In the genomic region with DNA sequence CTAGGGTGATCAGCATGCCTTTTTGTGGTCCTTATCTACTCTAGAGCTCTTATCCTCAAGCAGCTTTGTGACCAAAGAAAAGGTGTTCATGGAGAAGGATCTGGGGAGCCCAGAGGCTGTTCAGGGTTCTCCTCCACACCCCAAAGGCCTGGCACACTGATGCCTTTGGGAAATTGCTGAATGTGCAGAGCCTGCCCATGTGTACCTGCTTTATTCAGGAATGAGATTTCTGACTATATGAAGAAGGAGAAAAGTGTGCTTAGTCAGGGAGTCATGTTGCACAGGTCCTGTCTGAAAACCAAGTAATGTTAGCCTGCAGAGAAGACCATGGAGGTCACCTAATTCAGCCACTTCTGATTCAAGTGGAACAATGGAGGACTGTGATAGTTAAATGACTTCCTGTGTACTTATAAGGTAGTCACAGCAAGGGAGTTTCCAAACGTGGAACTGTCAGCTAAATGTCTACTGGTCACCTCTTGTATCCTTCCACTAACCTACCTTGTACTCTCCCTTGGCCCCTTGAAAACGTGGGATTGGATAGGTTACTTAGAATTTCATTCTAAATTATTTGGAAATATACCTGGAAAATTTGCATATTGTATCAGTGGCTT, we compare ENCODE assay signal across 12 cellular contexts.
A peak's percentile ranks its signal among the peaks of the same experiment; 100 is the strongest.
DNase-seq lines count a peak whose midpoint lies in the region; ATAC-seq and TF ChIP-seq lines count a peak whose summit lies in the region.
"Had no signal": no experiment of that assay in that cellular context is flagged by ENCODE, and none has a peak within 500 bp of the region (broad histone marks: within the 10 kb centered on the region; RNA-seq: fewer than 3 reads in every experiment).

No MANE protein-coding gene starts in this region.

- ATAC-seq in psoas muscle: no peak
- no peak for ATAC-seq in GM21367 (IDR thresholded peaks at IDR 0.05; ENCODE audit: unreplicated experiment)
- ATAC-seq: foreskin keratinocyte had no signal

- 61 to 74% (median 66%) methylated on average over 2 of the region's 2 CpGs for WGBS in psoas muscle, 3 donors
- WGBS in transverse colon (ENCODE audit: low coverage in 1 of 2), 2 donors: 22 to 46% methylated on average over 1 to 2 of the region's 2 CpGs

- no peak for TF ChIP-seq POLR2A in transverse colon (IDR thresholded peaks at IDR 0.05)

- H3K4me1 ChIP-seq in psoas muscle (peaks cover 19% of the 10 kb centered on the region), transverse colon (peaks cover 17 to 97% (median 43%) of the 10 kb centered on the region in 4 donors)
- H3K4me1 ChIP-seq: colonic mucosa had no signal

- no peak overlapping the region for H3K4me3 Mint-ChIP-seq in activated T-cell treated with anti-CD3 and anti-CD28 coated beads, Interleukin-2, amount 50 U/mL, for 24 hours
- H3K4me3 Mint-ChIP-seq in activated T-helper 2 cell treated with anti-CD3 and anti-CD28 coated beads, Interferon-gamma antibody, Interleukin-2, Interleukin-4, amounts not matched to agents 10 μg/mL and 5 μg/mL and 100 μg/mL, durations not matched to agents 14 hours and 24 hours and 36 hours (ENCODE audit: low read depth): no peak overlapping the region
- peak overlapping the region; percentile 33 for H3K4me3 Mint-ChIP-seq in nephron progenitor cell

- peak overlapping the region; percentile 58 for H3K27ac Mint-ChIP-seq in activated T-cell treated with anti-CD3 and anti-CD28 coated beads, Interleukin-2, amount 50 U/mL, for 24 hours
- H3K27ac Mint-ChIP-seq in activated T-helper 2 cell treated with anti-CD3 and anti-CD28 coated beads, Interferon-gamma antibody, Interleukin-2, Interleukin-4, amounts not matched to agents 10 μg/mL and 5 μg/mL and 100 μg/mL, durations not matched to agents 14 hours and 24 hours and 36 hours: peak overlapping the region; percentile 86
- peak overlapping the region; percentile 65 for H3K27ac Mint-ChIP-seq in nephron progenitor cell

- no peak for TF ChIP-seq CTCF in nephron progenitor cell (IDR thresholded peaks at IDR 0.05)
- TF ChIP-seq CTCF in psoas muscle (IDR thresholded peaks at IDR 0.05): no peak
- TF ChIP-seq CTCF in transverse colon (IDR thresholded peaks at IDR 0.05): no peak

- H3K4me3 ChIP-seq in psoas muscle (no peak overlapping the region), transverse colon (no peak overlapping the region)
- H3K4me3 ChIP-seq: colonic mucosa, lung had no signal

- TF ChIP-seq EP300 in transverse colon (IDR thresholded peaks at IDR 0.05; ENCODE audit: low read depth): no peak

- no peaks in the 10 kb centered on the region for H3K36me3 ChIP-seq in psoas muscle (ENCODE audit: insufficient read depth in 1 of 2, low read depth in 1 of 2)
- H3K36me3 ChIP-seq in transverse colon: no peaks in the 10 kb centered on the region
- H3K36me3 ChIP-seq: colonic mucosa had no signal

- intact Hi-C loops in activated T-helper 2 cell treated with anti-CD3 and anti-CD28 coated beads, Interferon-gamma antibody, Interleukin-2, Interleukin-4, amounts not matched to agents 10 μg/mL and 5 μg/mL and 100 μg/mL, durations not matched to agents 14 hours and 24 hours and 36 hours (cut with micrococcal nuclease): no loop called here
- intact Hi-C loops in psoas muscle (cut with DNase I): no loop called here
- intact Hi-C loops in transverse colon (cut with DNase I; ENCODE audit: low total_unique reads): no loop called here

- DNase-seq in activated T-cell treated with anti-CD3 and anti-CD28 coated beads, Interleukin-2, amount 50 U/mL, for 24 hours: no peak
- DNase-seq in activated T-cell treated with anti-CD3 and anti-CD28 coated beads, Interleukin-2, amount 50 U/mL, for 48 hours: no peak
- peak; percentile 16 for DNase-seq in NCI-H2196 (lab: John Stamatoyannopoulos, UW; ENCODE audit: unreplicated experiment)
- no peak for DNase-seq in activated T-helper 2 cell treated with anti-CD3 and anti-CD28 coated beads, Interferon-gamma antibody, Interleukin-2, Interleukin-4, amounts not matched to agents 10 μg/mL and 5 μg/mL and 100 μg/mL, durations not matched to agents 14 hours and 24 hours and 36 hours (ENCODE audit: low spot score)
- DNase-seq in nephron progenitor cell: no peak
- no peak for DNase-seq in psoas muscle
- DNase-seq in transverse colon: no peak
- DNase-seq: colonic mucosa, foreskin keratinocyte, NCI-H526 treated with DMSO at 0.1 percent for 48 hours had no signal

- H3K9me3 ChIP-seq in psoas muscle (no peaks in the 10 kb centered on the region), transverse colon (no peaks in the 10 kb centered on the region)
- H3K9me3 ChIP-seq: colonic mucosa had no signal

- in situ Hi-C loops in transverse colon (cut with MboI; ENCODE audit: low pct_ligation_motif_present in 1 of 4, low pct_unique_long_range_greater_than_20kb in 1 of 4, low sequenced_read_pairs in 3 of 4): loop anchor here in 1 of 4 donors (25.0 kb wide), 1 partner anchor 97 kb away; the partner anchor contains the start of gene RANBP2

- H3K36me3 Mint-ChIP-seq in activated T-cell treated with anti-CD3 and anti-CD28 coated beads, Interleukin-2, amount 50 U/mL, for 24 hours (ENCODE audit: low read depth): peaks cover 2% of the 10 kb centered on the region
- peaks cover 9% of the 10 kb centered on the region for H3K36me3 Mint-ChIP-seq in activated T-helper 2 cell treated with anti-CD3 and anti-CD28 coated beads, Interferon-gamma antibody, Interleukin-2, Interleukin-4, amounts not matched to agents 10 μg/mL and 5 μg/mL and 100 μg/mL, durations not matched to agents 14 hours and 24 hours and 36 hours (ENCODE audit: low read depth)
- H3K36me3 Mint-ChIP-seq in nephron progenitor cell (ENCODE audit: low read depth): no peaks in the 10 kb centered on the region

- no peaks in the 10 kb centered on the region for H3K27me3 Mint-ChIP-seq in activated T-cell treated with anti-CD3 and anti-CD28 coated beads, Interleukin-2, amount 50 U/mL, for 24 hours
- H3K27me3 Mint-ChIP-seq in activated T-helper 2 cell treated with anti-CD3 and anti-CD28 coated beads, Interferon-gamma antibody, Interleukin-2, Interleukin-4, amounts not matched to agents 10 μg/mL and 5 μg/mL and 100 μg/mL, durations not matched to agents 14 hours and 24 hours and 36 hours (ENCODE audit: low read depth): no peaks in the 10 kb centered on the region
- peaks cover 3% of the 10 kb centered on the region for H3K27me3 Mint-ChIP-seq in nephron progenitor cell (ENCODE audit: low read depth, poor library complexity)

- H3K27ac ChIP-seq in psoas muscle (no peak overlapping the region), transverse colon (peak overlapping the region in 1 of 4 donors; percentile 1)
- H3K27ac ChIP-seq: colonic mucosa had no signal

- peaks cover 91% of the 10 kb centered on the region for H3K4me1 Mint-ChIP-seq in activated T-cell treated with anti-CD3 and anti-CD28 coated beads, Interleukin-2, amount 50 U/mL, for 24 hours (ENCODE audit: low read depth)
- peaks cover 90% of the 10 kb centered on the region for H3K4me1 Mint-ChIP-seq in activated T-helper 2 cell treated with anti-CD3 and anti-CD28 coated beads, Interferon-gamma antibody, Interleukin-2, Interleukin-4, amounts not matched to agents 10 μg/mL and 5 μg/mL and 100 μg/mL, durations not matched to agents 14 hours and 24 hours and 36 hours (ENCODE audit: low read depth)
- peaks cover 87% of the 10 kb centered on the region for H3K4me1 Mint-ChIP-seq in nephron progenitor cell

- no peaks in the 10 kb centered on the region for H3K27me3 ChIP-seq in psoas muscle (ENCODE audit: insufficient read depth in 3 of 3, low read length in 2 of 3)
- H3K27me3 ChIP-seq in transverse colon: no peaks in the 10 kb centered on the region
- H3K27me3 ChIP-seq: colonic mucosa, foreskin keratinocyte had no signal

- no peaks in the 10 kb centered on the region for H3K9me3 Mint-ChIP-seq in activated T-cell treated with anti-CD3 and anti-CD28 coated beads, Interleukin-2, amount 50 U/mL, for 24 hours
- no peaks in the 10 kb centered on the region for H3K9me3 Mint-ChIP-seq in activated T-helper 2 cell treated with anti-CD3 and anti-CD28 coated beads, Interferon-gamma antibody, Interleukin-2, Interleukin-4, amounts not matched to agents 10 μg/mL and 5 μg/mL and 100 μg/mL, durations not matched to agents 14 hours and 24 hours and 36 hours
- no peaks in the 10 kb centered on the region for H3K9me3 Mint-ChIP-seq in nephron progenitor cell
